ENCODE assay signal across 19 cellular contexts in the genomic region with DNA sequence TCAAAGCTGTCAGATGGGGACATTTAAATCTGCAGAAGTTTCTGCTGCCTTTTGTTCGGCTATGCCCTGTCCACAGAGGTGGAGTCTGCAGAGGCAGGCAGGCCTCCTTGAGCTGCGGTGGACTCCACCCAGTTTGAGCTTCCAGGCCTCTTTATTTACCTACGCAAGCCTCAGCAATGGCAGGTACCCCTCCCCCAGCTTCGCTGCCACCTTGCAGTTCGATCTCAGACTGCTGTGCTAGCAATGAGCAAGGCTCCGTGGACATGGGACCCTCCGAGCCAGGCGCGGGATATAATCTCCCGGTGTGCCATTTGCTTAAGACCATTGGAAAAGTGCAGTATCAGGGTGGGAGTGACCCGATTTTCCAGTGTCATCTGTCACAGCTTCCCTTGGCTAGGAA.
"Had no signal": no experiment of that assay in that cellular context is flagged by ENCODE, and none has a peak within 500 bp of the region (broad histone marks: within the 10 kb centered on the region; RNA-seq: fewer than 3 reads in every experiment).

No MANE protein-coding gene starts in this region.

- DNase-seq: colonic mucosa; cortex of kidney; dermis blood vessel endothelial cell; dorsolateral prefrontal cortex; effector CD4-positive, alpha-beta T cell; effector CD8-positive, alpha-beta T cell; effector memory CD4-positive, alpha-beta T cell; effector memory CD8-positive, alpha-beta T cell; endodermal cell; erythroblast; esophagus squamous epithelium; foreskin fibroblast; foreskin keratinocyte; foreskin melanocyte; gastrocnemius medialis; glutamatergic neuron; head of caudate nucleus; heart left ventricle; heart right ventricle had no signal
